Comparison of ENCODE assay signal across 22 cellular contexts in the genomic region with DNA sequence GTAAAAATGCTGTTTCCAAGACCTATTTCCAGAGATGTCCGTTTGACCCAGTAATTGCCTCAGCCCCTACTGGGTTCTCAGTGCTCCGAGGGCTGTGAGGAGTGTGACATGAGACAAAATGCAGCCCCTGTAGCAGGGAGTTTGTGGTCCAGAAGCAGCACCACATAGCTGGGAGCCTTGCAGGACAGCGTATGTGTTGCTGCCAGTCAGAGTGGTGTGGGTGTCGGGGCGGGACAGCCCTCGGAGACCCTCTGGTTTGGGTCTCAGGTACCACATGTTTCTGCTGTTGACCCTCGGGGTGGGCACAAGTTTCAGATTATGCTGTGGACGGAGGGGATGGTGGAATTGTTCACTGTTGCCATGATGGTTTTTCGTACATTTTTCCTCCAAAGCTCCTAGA. TPM values are rescaled to one million over a fixed set of nuclear protein-coding genes. Genes with fewer than 3 reads are reported as not detected.
DNase-seq lines count a peak whose midpoint lies in the region; ATAC-seq and TF ChIP-seq lines count a peak whose summit lies in the region.
"Had no signal": no experiment of that assay in that cellular context is flagged by ENCODE, and none has a peak within 500 bp of the region (broad histone marks: within the 10 kb centered on the region; RNA-seq: fewer than 3 reads in every experiment).

No MANE protein-coding gene starts in this region.

- H3K36me3 ChIP-seq in CD4-positive, CD25-positive, alpha-beta regulatory T cell (ENCODE audit: control insufficient read depth, insufficient read depth, low read length) = peaks cover 3% of the 10 kb centered on the region
- H3K36me3 ChIP-seq in CD4-positive, alpha-beta memory T cell (ENCODE audit: insufficient read depth, low read length) = no peaks in the 10 kb centered on the region
- H3K36me3 ChIP-seq in trophoblast cell (ENCODE audit: control insufficient read depth in 1 of 2, insufficient read depth in 2 of 2, low read length in 2 of 2) (peaks cover 1 to 2% of the 10 kb centered on the region in 2 experiments), PC-3 (ENCODE audit: low read depth, low read length) (no peaks in the 10 kb centered on the region)
- H3K36me3 ChIP-seq: MG63 had no signal

- DNase-seq in CD4-positive, CD25-positive, alpha-beta regulatory T cell = no peak
- DNase-seq in CD4-positive, alpha-beta memory T cell = no peak
- DNase-seq in activated naive CD8-positive, alpha-beta T cell treated with anti-CD3 and anti-CD28 coated beads, Interleukin-2, amount 50 U/mL, for 24 hours = no peak
- DNase-seq in trophoblast cell = no peak
- no peak for DNase-seq in NCI-H1436 (lab: John Stamatoyannopoulos, UW)
- DNase-seq in PC-3 = no peak
- no peak for DNase-seq in activated CD4-positive, alpha-beta T cell treated with anti-CD3 and anti-CD28 coated beads for 48 hours
- DNase-seq: ACHN, COR-L47, DMS79, H9, HFFc6, MG63, NCI-H1417 treated with DMSO at 0.1 percent for 48 hours, NCI-H187 treated with DMSO at 0.1 percent for 48 hours, NCI-H2107, NCI-H446 treated with DMSO at 0.1 percent for 48 hours, NCI-H526 treated with DMSO at 0.1 percent for 48 hours, OCI-M1, SHP77 had no signal

- intact Hi-C loops in CD4-positive, alpha-beta memory T cell (cut with micrococcal nuclease) = no loop called here
- intact Hi-C loops in PC-3 (cut with micrococcal nuclease) = no loop called here

- H4K8ac ChIP-seq in trophoblast cell (ENCODE audit: low read depth, low read length) = no peak overlapping the region

- H2AFZ ChIP-seq in trophoblast cell (ENCODE audit: insufficient read depth, low read length, poor library complexity) (no peak overlapping the region), PC-3 (ENCODE audit: low read length) (no peak overlapping the region)

- no peak overlapping the region for H3K4me3 Mint-ChIP-seq in CD4-positive, CD25-positive, alpha-beta regulatory T cell
- H3K4me3 Mint-ChIP-seq in CD4-positive, alpha-beta memory T cell = no peak overlapping the region
- H3K4me3 Mint-ChIP-seq in activated naive CD8-positive, alpha-beta T cell treated with anti-CD3 and anti-CD28 coated beads, Interleukin-2, amount 50 U/mL, for 24 hours = no peak overlapping the region
- H3K4me3 Mint-ChIP-seq: H9, HFFc6 had no signal

- H3K27me3 Mint-ChIP-seq in CD4-positive, CD25-positive, alpha-beta regulatory T cell = no peaks in the 10 kb centered on the region
- no peaks in the 10 kb centered on the region for H3K27me3 Mint-ChIP-seq in CD4-positive, alpha-beta memory T cell
- no peaks in the 10 kb centered on the region for H3K27me3 Mint-ChIP-seq in activated naive CD8-positive, alpha-beta T cell treated with anti-CD3 and anti-CD28 coated beads, Interleukin-2, amount 50 U/mL, for 24 hours

- peaks cover 2% of the 10 kb centered on the region for H3K79me1 ChIP-seq in trophoblast cell (ENCODE audit: low read length)

- H3K9me3 ChIP-seq in CD4-positive, CD25-positive, alpha-beta regulatory T cell (ENCODE audit: control insufficient read depth in 2 of 2, low read length in 2 of 2) = no peaks in the 10 kb centered on the region
- H3K9me3 ChIP-seq in CD4-positive, alpha-beta memory T cell (ENCODE audit: control insufficient read depth in 1 of 2, low read length in 2 of 2) = no peaks in the 10 kb centered on the region
- H3K9me3 ChIP-seq in trophoblast cell (ENCODE audit: insufficient read depth, low read depth, low read length) = no peaks in the 10 kb centered on the region
- H3K9me3 ChIP-seq in PC-3 (ENCODE audit: low read length) = no peaks in the 10 kb centered on the region
- H3K9me3 ChIP-seq: MG63 had no signal

- CTCF ChIA-PET in CD4-positive, alpha-beta memory T cell (lab: Charles Lee; ENCODE audit: partially characterized antibody) = interaction anchor here (1.6 to 2.1 kb wide), 3 partner anchors 10 to 24 kb away, joined by 5 to 9 read pairs (median 6); no protein-coding TSS in a partner anchor
- CTCF ChIA-PET in PC-3 (lab: Charles Lee) = no interaction called here

- H4K12ac ChIP-seq in trophoblast cell (ENCODE audit: low read depth, low read length) = no peak overlapping the region

- no peak overlapping the region for H4K91ac ChIP-seq in trophoblast cell (ENCODE audit: low read depth, low read length)

- no peak overlapping the region for H3K9ac ChIP-seq in trophoblast cell (ENCODE audit: low read length)
- no peak overlapping the region for H3K9ac ChIP-seq in PC-3 (ENCODE audit: low read length)
- H3K9ac ChIP-seq: BLaER1 treated with 17β-estradiol and CSF1 and Interleukin-3, amounts not matched to agents 10 nM and 100 nM had no signal

- H3K4ac ChIP-seq in trophoblast cell (ENCODE audit: low read depth, low read length) = no peak overlapping the region

- peak overlapping the region; percentile 3 for H3K18ac ChIP-seq in trophoblast cell (ENCODE audit: low read length)

- BruUV-seq in PC-3 (replicated peaks; lab: Mats Ljungman, UMichigan) = no TSS peak

- H3K27ac Mint-ChIP-seq in CD4-positive, CD25-positive, alpha-beta regulatory T cell = peak overlapping the region in 2 of 3 donors; percentile 79 to 96
- H3K27ac Mint-ChIP-seq in CD4-positive, alpha-beta memory T cell = peak overlapping the region in 6 of 7 donors; percentile 8 to 84 (median 27)
- peak overlapping the region; percentile 37 for H3K27ac Mint-ChIP-seq in activated naive CD8-positive, alpha-beta T cell treated with anti-CD3 and anti-CD28 coated beads, Interleukin-2, amount 50 U/mL, for 24 hours
- H3K27ac Mint-ChIP-seq: HFFc6 had no signal

- H3K36me3 Mint-ChIP-seq in CD4-positive, CD25-positive, alpha-beta regulatory T cell = peaks cover 12% of the 10 kb centered on the region
- peaks cover 12 to 13% of the 10 kb centered on the region in 2 donors for H3K36me3 Mint-ChIP-seq in CD4-positive, alpha-beta memory T cell
- peaks cover 16% of the 10 kb centered on the region for H3K36me3 Mint-ChIP-seq in activated naive CD8-positive, alpha-beta T cell treated with anti-CD3 and anti-CD28 coated beads, Interleukin-2, amount 50 U/mL, for 24 hours (ENCODE audit: low read depth)

- H3K9me3 Mint-ChIP-seq in CD4-positive, CD25-positive, alpha-beta regulatory T cell = no peaks in the 10 kb centered on the region
- no peaks in the 10 kb centered on the region for H3K9me3 Mint-ChIP-seq in CD4-positive, alpha-beta memory T cell
- no peaks in the 10 kb centered on the region for H3K9me3 Mint-ChIP-seq in activated naive CD8-positive, alpha-beta T cell treated with anti-CD3 and anti-CD28 coated beads, Interleukin-2, amount 50 U/mL, for 24 hours
- H3K9me3 Mint-ChIP-seq: H9, HFFc6 had no signal

- no peak overlapping the region for H3K27ac ChIP-seq in CD4-positive, CD25-positive, alpha-beta regulatory T cell (ENCODE audit: insufficient read depth, low read length, poor library complexity, severe bottlenecking)
- H3K27ac ChIP-seq in CD4-positive, alpha-beta memory T cell (ENCODE audit: low read depth, low read length) = no peak overlapping the region
- no peak overlapping the region for H3K27ac ChIP-seq in trophoblast cell (ENCODE audit: low read depth, low read length)
- H3K27ac ChIP-seq in PC-3 (ENCODE audit: low read length) = no peak overlapping the region
- H3K27ac ChIP-seq: BLaER1 treated with 17β-estradiol and CSF1 and Interleukin-3, amounts not matched to agents 10 nM and 100 nM had no signal

- H3K4me1 Mint-ChIP-seq in CD4-positive, CD25-positive, alpha-beta regulatory T cell = peaks cover 27 to 81% (median 56%) of the 10 kb centered on the region in 4 donors
- peaks cover 45 to 81% (median 56%) of the 10 kb centered on the region in 4 donors for H3K4me1 Mint-ChIP-seq in CD4-positive, alpha-beta memory T cell
- H3K4me1 Mint-ChIP-seq in activated naive CD8-positive, alpha-beta T cell treated with anti-CD3 and anti-CD28 coated beads, Interleukin-2, amount 50 U/mL, for 24 hours = peaks cover 61% of the 10 kb centered on the region

- no CpG with 5 or more reads among the region's 9 CpGs for WGBS in trophoblast cell (ENCODE audit: extremely low coverage, insufficient coverage, insufficient read length)

- TF ChIP-seq CTCF in PC-3 (conservative IDR thresholded peaks at IDR 0.05; ENCODE audit: low read depth, low read length) = no peak

- POLR2A ChIA-PET in CD4-positive, alpha-beta memory T cell (lab: Charles Lee; ENCODE audit: partially characterized antibody) = interaction anchor here (1.4 kb wide), 2 partner anchors 10 to 11 kb away, joined by 3 to 4 read pairs; no protein-coding TSS in a partner anchor
- POLR2A ChIA-PET in PC-3 (lab: Charles Lee; ENCODE audit: unreplicated experiment) = no interaction called here

- no peak overlapping the region for H2BK5ac ChIP-seq in trophoblast cell (ENCODE audit: low read depth, low read length, poor library complexity)

- no peak overlapping the region for H2BK12ac ChIP-seq in trophoblast cell (ENCODE audit: low read length)

- no peak overlapping the region for H2BK120ac ChIP-seq in trophoblast cell (ENCODE audit: insufficient read depth, low read length, poor library complexity)

- no peak for ATAC-seq in CD4-positive, CD25-positive, alpha-beta regulatory T cell (ENCODE audit: low read depth in 2 of 2)
- no peak for ATAC-seq in activated naive CD8-positive, alpha-beta T cell treated with anti-CD3 and anti-CD28 coated beads, Interleukin-2, amount 50 U/mL, for 24 hours
- ATAC-seq in PC-3 = no peak
- ATAC-seq: K562 had no signal

- no peaks in the 10 kb centered on the region for H3F3A ChIP-seq in PC-3 (ENCODE audit: low read length, unreplicated experiment)

- H3K4me2 ChIP-seq in trophoblast cell (ENCODE audit: low read length) (no peak overlapping the region), PC-3 (ENCODE audit: low read length) (no peak overlapping the region)
- H3K4me2 ChIP-seq: BLaER1 treated with 17β-estradiol and CSF1 and Interleukin-3, amounts not matched to agents 10 nM and 100 nM had no signal

- H2AK5ac ChIP-seq in trophoblast cell (ENCODE audit: low read length) = no peak overlapping the region

- H3K79me2 ChIP-seq in trophoblast cell (ENCODE audit: control insufficient read depth, insufficient read depth, low read length, poor library complexity) (peaks cover 8% of the 10 kb centered on the region), PC-3 (ENCODE audit: low read length) (peaks cover 79% of the 10 kb centered on the region)

- H4K20me1 ChIP-seq in PC-3 (ENCODE audit: low read length) = no peaks in the 10 kb centered on the region

- no peaks in the 10 kb centered on the region for H3K27me3 ChIP-seq in CD4-positive, CD25-positive, alpha-beta regulatory T cell (ENCODE audit: control insufficient read depth, insufficient read depth, low read length)
- H3K27me3 ChIP-seq in CD4-positive, alpha-beta memory T cell (ENCODE audit: insufficient read depth, low read length) = no peaks in the 10 kb centered on the region
- no peaks in the 10 kb centered on the region for H3K27me3 ChIP-seq in trophoblast cell (ENCODE audit: insufficient read depth, low read length)
- no peaks in the 10 kb centered on the region for H3K27me3 ChIP-seq in PC-3 (ENCODE audit: low read length)
- H3K27me3 ChIP-seq: BLaER1 treated with 17β-estradiol and CSF1 and Interleukin-3, amounts not matched to agents 10 nM and 100 nM; MG63 had no signal

- peaks cover 34% of the 10 kb centered on the region for H3K4me1 ChIP-seq in CD4-positive, CD25-positive, alpha-beta regulatory T cell (ENCODE audit: control insufficient read depth, insufficient read depth, low read length, poor library complexity, severe bottlenecking)
- peaks cover 43% of the 10 kb centered on the region for H3K4me1 ChIP-seq in CD4-positive, alpha-beta memory T cell (ENCODE audit: insufficient read depth, low read length)
- H3K4me1 ChIP-seq in trophoblast cell (ENCODE audit: control insufficient read depth in 1 of 2, insufficient read depth in 2 of 2, low read length in 2 of 2) (peaks cover 7 to 10% of the 10 kb centered on the region in 2 experiments), PC-3 (ENCODE audit: insufficient read depth, low read length) (peaks cover 11% of the 10 kb centered on the region)

- no peak overlapping the region for H3K23ac ChIP-seq in trophoblast cell (ENCODE audit: low read length)

- no peaks in the 10 kb centered on the region for H3K9me2 ChIP-seq in PC-3 (replicated peaks; ENCODE audit: low read length)

- H3K14ac ChIP-seq in trophoblast cell (ENCODE audit: low read length) = no peak overlapping the region

- no peak overlapping the region for H3K4me3 ChIP-seq in CD4-positive, CD25-positive, alpha-beta regulatory T cell (ENCODE audit: low read depth, low read length)
- no peak overlapping the region for H3K4me3 ChIP-seq in CD4-positive, alpha-beta memory T cell (ENCODE audit: low read length in 2 of 2)
- H3K4me3 ChIP-seq in trophoblast cell (ENCODE audit: low read depth, low read length) (no peak overlapping the region), PC-3 (ENCODE audit: low read length) (no peak overlapping the region)
- H3K4me3 ChIP-seq: BLaER1 treated with 17β-estradiol and CSF1 and Interleukin-3, amounts not matched to agents 10 nM and 100 nM; K562; MG63 had no signal

RNA-seq across cellular contexts. Expression of a gene that starts 17.2 kb away (rescaled TPM):
- total RNA-seq in CD4-positive, CD25-positive, alpha-beta regulatory T cell = 42.5 TPM
- 10 to 100 TPM; 19.8 to 34.0 (median 23.0) TPM for polyA plus RNA-seq in CD4-positive, CD25-positive, alpha-beta regulatory T cell
- 10 to 100 TPM; 49.0 to 49.2 TPM for total RNA-seq in CD4-positive, alpha-beta memory T cell
- polyA plus RNA-seq in CD4-positive, alpha-beta memory T cell = 10 to 100 TPM; 20.6 to 24.4 TPM
- polyA plus RNA-seq in trophoblast cell (2013) = 14.7 and 15.8 TPM in 2 replicates
- 12.2 and 14.3 TPM in 2 replicates for total RNA-seq in PC-3 (2014; rRNA removed)

RNA-seq across cellular contexts. Expression of a gene that starts 41.6 kb away (rescaled TPM):
- 105 TPM for total RNA-seq in CD4-positive, CD25-positive, alpha-beta regulatory T cell
- polyA plus RNA-seq in CD4-positive, CD25-positive, alpha-beta regulatory T cell = 10 to 100 TPM; 75.5 to 94.3 (median 81.5) TPM
- 100 to 1,000 TPM; 161 to 164 TPM for total RNA-seq in CD4-positive, alpha-beta memory T cell
- polyA plus RNA-seq in CD4-positive, alpha-beta memory T cell = 100 to 1,000 TPM in 1 of 2 donors, 10 to 100 TPM in 1; 91.2 to 111 TPM
- polyA plus RNA-seq in trophoblast cell (2013) = 19.8 and 21.2 TPM in 2 replicates
- total RNA-seq in PC-3 (2014; rRNA removed) = 21.6 and 24.1 TPM in 2 replicates

Comparison
In these comparisons a context has a peak if more than half of its experiments do, and no peak if none do; other contexts are left out.
1. H3K27ac Mint-ChIP-seq: peak in every context shown above with its lines; median percentile 88 in CD4-positive, CD25-positive, alpha-beta regulatory T cell; 37 in activated naive CD8-positive, alpha-beta T cell treated with anti-CD3 and anti-CD28 coated beads, Interleukin-2, amount 50 U/mL, for 24 hours; 27 in CD4-positive, alpha-beta memory T cell.